Comparison of ENCODE assay signal across 1 cellular context in genomic region chr15:68042156-68042854, GRCh38.
TF ChIP-seq lines count a peak whose summit lies in the region.

No MANE protein-coding gene starts in this region.

TF ChIP-seq in HepG2, 621 proteins besides CTCF, POLR2A, EP300 and RAD21 (continued from another document and continues in another):
- TF ChIP-seq RERE (CRISPR knock-in tag; IDR thresholded peaks at IDR 0.05; ENCODE audit: low read depth) (peak; percentile 63; the same call in 1 of the 2 replicates), AHDC1 (CRISPR knock-in tag; IDR thresholded peaks at IDR 0.05; ENCODE audit: borderline replicate concordance) (peak; percentile 52; the same call in 1 of the 2 replicates), FOXA1 (IDR thresholded peaks at IDR 0.05) (no peak), FOXA1 (CRISPR knock-in tag; IDR thresholded peaks at IDR 0.05) (peak; percentile 33; the same call in 1 of the 2 replicates), ASH2L (IDR thresholded peaks at IDR 0.05; ENCODE audit: insufficient read length, low read depth, low read length) (peak; percentile 37), STAT6 (CRISPR knock-in tag; IDR thresholded peaks at IDR 0.05; ENCODE audit: borderline replicate concordance) (no peak), BCL6 (CRISPR knock-in tag; IDR thresholded peaks at IDR 0.05) (peak; percentile 97), FOSL2 (CRISPR knock-in tag; IDR thresholded peaks at IDR 0.05) (no peak), RARA (CRISPR knock-in tag; IDR thresholded peaks at IDR 0.05) (peak; percentile 54), LRRFIP1 (CRISPR knock-in tag; conservative IDR thresholded peaks at IDR 0.05) (no peak), SOX13 (IDR thresholded peaks at IDR 0.05) (no peak), SOX13 (CRISPR knock-in tag; conservative IDR thresholded peaks at IDR 0.05 in 1 of 2, IDR thresholded peaks at IDR 0.05 in 1 of 2) (peak in 1 of 2 experiments; percentile 64; a peak in 2 of 4 replicates), SOX6 (IDR thresholded peaks at IDR 0.05) (no peak), SOX6 (CRISPR knock-in tag; IDR thresholded peaks at IDR 0.05) (peak; percentile 72), HDAC1 (CRISPR knock-in tag; IDR thresholded peaks at IDR 0.05) (peak; percentile 31; the same call in 1 of the 2 replicates), PAXIP1 (CRISPR knock-in tag; conservative IDR thresholded peaks at IDR 0.05) (peak; percentile 45), SRF (IDR thresholded peaks at IDR 0.05; ENCODE audit: low read depth, low read length) (no peak), BCLAF1 (IDR thresholded peaks at IDR 0.05) (no peak), FOXP1 (IDR thresholded peaks at IDR 0.05) (no peak), FOXP1 (CRISPR knock-in tag; IDR thresholded peaks at IDR 0.05) (peak; percentile 73), ZNF230 (CRISPR knock-in tag; IDR thresholded peaks at IDR 0.05) (no peak), SOX5 (CRISPR knock-in tag; IDR thresholded peaks at IDR 0.05; ENCODE audit: borderline replicate concordance) (peak; percentile 44; the same call in 1 of the 2 replicates), ZNF264 (CRISPR knock-in tag; IDR thresholded peaks at IDR 0.05) (0 out of 2 replicates have a peak, but pooled peaks have one; percentile 20)
- TF ChIP-seq, protein P1, sequence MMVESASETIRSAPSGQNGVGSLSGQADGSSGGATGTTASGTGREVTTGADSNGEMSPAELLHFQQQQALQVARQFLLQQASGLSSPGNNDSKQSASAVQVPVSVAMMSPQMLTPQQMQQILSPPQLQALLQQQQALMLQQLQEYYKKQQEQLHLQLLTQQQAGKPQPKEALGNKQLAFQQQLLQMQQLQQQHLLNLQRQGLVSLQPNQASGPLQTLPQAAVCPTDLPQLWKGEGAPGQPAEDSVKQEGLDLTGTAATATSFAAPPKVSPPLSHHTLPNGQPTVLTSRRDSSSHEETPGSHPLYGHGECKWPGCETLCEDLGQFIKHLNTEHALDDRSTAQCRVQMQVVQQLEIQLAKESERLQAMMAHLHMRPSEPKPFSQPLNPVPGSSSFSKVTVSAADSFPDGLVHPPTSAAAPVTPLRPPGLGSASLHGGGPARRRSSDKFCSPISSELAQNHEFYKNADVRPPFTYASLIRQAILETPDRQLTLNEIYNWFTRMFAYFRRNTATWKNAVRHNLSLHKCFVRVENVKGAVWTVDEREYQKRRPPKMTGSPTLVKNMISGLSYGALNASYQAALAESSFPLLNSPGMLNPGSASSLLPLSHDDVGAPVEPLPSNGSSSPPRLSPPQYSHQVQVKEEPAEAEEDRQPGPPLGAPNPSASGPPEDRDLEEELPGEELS (CRISPR knock-in tag; IDR thresholded peaks at IDR 0.05) = peak; percentile 59
- TF ChIP-seq, protein P2, sequence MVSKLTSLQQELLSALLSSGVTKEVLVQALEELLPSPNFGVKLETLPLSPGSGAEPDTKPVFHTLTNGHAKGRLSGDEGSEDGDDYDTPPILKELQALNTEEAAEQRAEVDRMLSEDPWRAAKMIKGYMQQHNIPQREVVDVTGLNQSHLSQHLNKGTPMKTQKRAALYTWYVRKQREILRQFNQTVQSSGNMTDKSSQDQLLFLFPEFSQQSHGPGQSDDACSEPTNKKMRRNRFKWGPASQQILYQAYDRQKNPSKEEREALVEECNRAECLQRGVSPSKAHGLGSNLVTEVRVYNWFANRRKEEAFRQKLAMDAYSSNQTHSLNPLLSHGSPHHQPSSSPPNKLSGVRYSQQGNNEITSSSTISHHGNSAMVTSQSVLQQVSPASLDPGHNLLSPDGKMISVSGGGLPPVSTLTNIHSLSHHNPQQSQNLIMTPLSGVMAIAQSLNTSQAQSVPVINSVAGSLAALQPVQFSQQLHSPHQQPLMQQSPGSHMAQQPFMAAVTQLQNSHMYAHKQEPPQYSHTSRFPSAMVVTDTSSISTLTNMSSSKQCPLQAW (CRISPR knock-in tag; IDR thresholded peaks at IDR 0.05) = peak; percentile 46; the same call in 1 of the 2 replicates
